In the genomic region with DNA sequence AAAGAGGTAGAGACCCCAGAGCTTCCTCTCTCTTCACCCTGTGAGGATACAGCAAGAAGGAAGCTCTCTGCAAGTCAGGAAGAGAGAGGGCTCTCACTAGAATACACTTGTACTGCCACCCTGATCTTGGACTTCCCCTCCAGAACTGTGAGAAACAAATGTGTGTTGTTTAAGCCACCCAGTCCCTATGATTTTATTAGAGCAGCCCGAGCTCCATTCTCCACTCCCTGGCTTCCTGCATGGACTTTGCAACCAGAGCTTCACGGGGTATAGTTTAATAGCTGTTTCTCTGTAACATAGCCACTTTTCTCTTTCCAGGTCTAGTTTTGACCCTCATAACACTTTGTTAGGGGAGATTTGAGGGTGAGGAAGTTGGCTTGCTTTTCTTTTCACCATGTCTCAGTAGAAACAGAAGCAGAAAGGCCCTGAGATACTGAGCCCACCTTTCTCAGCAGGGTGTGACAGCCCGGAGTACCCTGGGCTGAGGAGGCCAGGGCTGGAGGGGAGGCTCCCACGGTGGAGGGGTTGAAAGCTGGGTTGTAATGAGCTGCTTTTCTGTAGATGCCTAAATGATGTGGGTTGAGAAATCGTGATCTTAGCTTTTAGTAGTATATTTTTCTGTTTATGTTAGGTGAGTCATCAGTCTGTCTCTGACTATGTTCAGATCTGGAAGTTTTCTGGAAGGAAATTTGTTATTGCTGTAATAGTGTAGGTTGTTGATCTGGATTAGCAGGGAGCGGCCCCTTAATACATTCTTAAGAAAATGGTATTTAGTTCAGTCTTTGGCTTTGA, we compare ENCODE assay signal across 8 cellular contexts.
DNase-seq lines count a peak whose midpoint lies in the region; ATAC-seq, FAIRE-seq and TF ChIP-seq lines count a peak whose summit lies in the region.

No MANE protein-coding gene starts in this region.

- FAIRE-seq in GM19239 (lab: Jason Lieb, UNC) = peak; percentile 14

- H3K36me3 ChIP-seq in skeletal muscle tissue (ENCODE audit: control insufficient read depth in 3 of 3, insufficient read depth in 3 of 3, low read length in 3 of 3) = peaks cover 0 to 2% (median 0%) of the 10 kb centered on the region in 3 donors

- DNase-seq in GM19239 (ENCODE audit: insufficient read length, low spot score) = no peak
- DNase-seq in RWPE1 (ENCODE audit: low spot score) = peak; percentile 50
- DNase-seq in fibroblast of the aortic adventitia (ENCODE audit: low read depth) = peak; percentile 89
- no peak for DNase-seq in epidermal melanocyte (ENCODE audit: insufficient read length, low spot score)
- DNase-seq in OCI-M2 (lab: John Stamatoyannopoulos, UW; ENCODE audit: unreplicated experiment) = no peak

- no peaks in the 10 kb centered on the region for H3K9me3 ChIP-seq in skeletal muscle tissue (ENCODE audit: control insufficient read depth in 3 of 3, low read length in 3 of 3)

- H3K4me1 ChIP-seq in skeletal muscle tissue (ENCODE audit: control insufficient read depth in 3 of 3, insufficient read depth in 3 of 3, low read length in 3 of 3) = peaks cover 3 to 12% (median 12%) of the 10 kb centered on the region in 3 donors

- H3K4me3 ChIP-seq in fibroblast of the aortic adventitia (ENCODE audit: low read depth, low read length) (no peak overlapping the region), skeletal muscle tissue (ENCODE audit: low read length in 3 of 3) (no peak overlapping the region)

- ATAC-seq in HG02870 (IDR thresholded peaks at IDR 0.05; ENCODE audit: unreplicated experiment) = no peak
- no peak for ATAC-seq in HG02885 (IDR thresholded peaks at IDR 0.05; ENCODE audit: poor library complexity, unreplicated experiment)

- TF ChIP-seq CTCF in RWPE1 (conservative IDR thresholded peaks at IDR 0.05; ENCODE audit: low read depth) (no peak), fibroblast of the aortic adventitia (IDR thresholded peaks at IDR 0.05; ENCODE audit: insufficient read depth, low read length) (no peak)

- CTCF ChIA-PET in RWPE1 (lab: Yijun Ruan, JAX) = interaction anchor here (0.6 to 1.9 kb wide), 3 partner anchors 10 to 597 kb away, joined by 3 to 6 read pairs (median 4); no protein-coding TSS in a partner anchor

- no peak overlapping the region for H3K9ac ChIP-seq in skeletal muscle tissue (ENCODE audit: low read depth in 1 of 3, low read length in 3 of 3)

- H3K27ac ChIP-seq in RWPE1 (peak overlapping the region; percentile 88), skeletal muscle tissue (ENCODE audit: low read depth, low read length) (peak overlapping the region; percentile 63)

- POLR2A ChIA-PET in RWPE1 (lab: Yijun Ruan, JAX; ENCODE audit: low non-redundant PET) = no interaction called here

- H3K27me3 ChIP-seq in skeletal muscle tissue (ENCODE audit: control insufficient read depth in 3 of 3, insufficient read depth in 3 of 3, low read length in 3 of 3) = no peaks in the 10 kb centered on the region

Comparison
In these comparisons a context has a peak if more than half of its experiments do, and no peak if none do; other contexts are left out.
1. DNase-seq: peak in RWPE1 (single experiment) and fibroblast of the aortic adventitia (single experiment); none in GM19239 (single experiment), epidermal melanocyte (single experiment) and OCI-M2 (single experiment).